10 cellular contexts compared by ENCODE assay signal in the genomic region with DNA sequence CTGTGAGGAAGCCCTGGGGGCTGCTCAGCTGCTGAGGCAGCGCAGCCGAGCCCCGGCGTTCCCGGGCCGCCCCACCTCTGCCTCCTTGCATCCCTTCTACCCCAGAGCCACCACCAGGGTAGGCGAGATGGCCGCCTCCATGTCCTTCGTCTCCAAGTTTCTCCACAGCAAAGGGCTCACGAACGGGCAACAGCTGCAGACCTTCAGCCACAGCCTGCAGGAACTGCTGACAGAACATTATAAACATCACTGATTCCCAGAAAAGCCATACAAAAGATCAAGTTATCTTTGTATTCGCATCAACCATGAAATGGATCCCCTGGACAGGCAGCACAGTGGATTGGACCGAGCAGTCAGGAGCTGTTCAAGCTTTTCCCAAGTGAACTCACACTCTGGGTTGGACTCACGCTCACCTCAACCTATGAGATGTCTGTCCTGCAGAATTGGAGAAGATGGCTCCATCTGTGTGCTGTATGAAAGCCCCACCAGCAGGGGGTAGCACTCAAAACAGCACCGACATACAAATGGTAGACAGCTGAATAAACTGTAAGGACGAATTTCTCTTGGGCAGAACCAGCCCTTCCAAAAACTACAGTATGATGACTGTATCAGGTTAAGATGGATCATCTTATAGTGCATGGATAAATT. TPM values are rescaled to one million over a fixed set of nuclear protein-coding genes. Genes with fewer than 3 reads are reported as not detected.
DNase-seq lines count a peak whose midpoint lies in the region; ATAC-seq and TF ChIP-seq lines count a peak whose summit lies in the region.
"Had no signal": no experiment of that assay in that cellular context is flagged by ENCODE, and none has a peak within 500 bp of the region (broad histone marks: within the 10 kb centered on the region; RNA-seq: fewer than 3 reads in every experiment).

No MANE protein-coding gene starts in this region.

- ATAC-seq in DND-41 (ENCODE audit: insufficient read depth, low read depth): no peak
- peak; percentile 46 for ATAC-seq in activated naive CD8-positive, alpha-beta T cell treated with anti-CD3 and anti-CD28 coated beads, Interleukin-2, amount 50 U/mL, for 24 hours
- ATAC-seq in GM18868 (IDR thresholded peaks at IDR 0.05; ENCODE audit: unreplicated experiment): no peak
- no peak for ATAC-seq in GM21619 (IDR thresholded peaks at IDR 0.05; ENCODE audit: unreplicated experiment)

- no peaks in the 10 kb centered on the region for H3K4me1 Mint-ChIP-seq in activated naive CD8-positive, alpha-beta T cell treated with anti-CD3 and anti-CD28 coated beads, Interleukin-2, amount 50 U/mL, for 24 hours

- H4K5ac ChIP-seq in mesendoderm (ENCODE audit: low read length): no peak overlapping the region

- no peak overlapping the region for H4K8ac ChIP-seq in mesendoderm (ENCODE audit: low read depth, low read length)

- H2AFZ ChIP-seq in DND-41 (ENCODE audit: low read depth, low read length): no peak overlapping the region

- no peak overlapping the region for H3K4me3 Mint-ChIP-seq in activated naive CD8-positive, alpha-beta T cell treated with anti-CD3 and anti-CD28 coated beads, Interleukin-2, amount 50 U/mL, for 24 hours

- H3K27ac Mint-ChIP-seq in activated naive CD8-positive, alpha-beta T cell treated with anti-CD3 and anti-CD28 coated beads, Interleukin-2, amount 50 U/mL, for 24 hours: no peak overlapping the region

- H3K4me1 ChIP-seq in DND-41 (ENCODE audit: insufficient read depth, low read length): no peaks in the 10 kb centered on the region
- H3K4me1 ChIP-seq in mesendoderm (ENCODE audit: control insufficient read depth, low read depth, low read length): no peaks in the 10 kb centered on the region

- no peak overlapping the region for H3K18ac ChIP-seq in mesendoderm (ENCODE audit: low read length)

- no CpG with 5 or more reads among the region's 16 CpGs for WGBS in mesendoderm (ENCODE audit: extremely low coverage, insufficient coverage, low lambda C conversion rate)

- DNase-seq in DND-41: no peak
- peak; percentile 32 for DNase-seq in H7
- DNase-seq in activated naive CD8-positive, alpha-beta T cell treated with anti-CD3 and anti-CD28 coated beads, Interleukin-2, amount 50 U/mL, for 24 hours: peak; percentile 5
- DNase-seq in mesendoderm: peak; percentile 27
- DNase-seq in dorsolateral prefrontal cortex: no peak
- no peak for DNase-seq in activated gamma-delta T cell treated with Interleukin-2 at 50 U/mL for 16 hours
- DNase-seq: NCI-H345; stimulated activated CD8-positive, alpha-beta memory T cell treated with anti-CD3 and anti-CD28 coated beads, Interleukin-4, amount 100 ng/mL, for 48 hours had no signal

- no peak overlapping the region for H2BK5ac ChIP-seq in mesendoderm (ENCODE audit: low read length)

- H3K9ac ChIP-seq in DND-41 (ENCODE audit: low read depth, low read length) (no peak overlapping the region), mesendoderm (ENCODE audit: low read length) (no peak overlapping the region)

- no peaks in the 10 kb centered on the region for H3K36me3 Mint-ChIP-seq in activated naive CD8-positive, alpha-beta T cell treated with anti-CD3 and anti-CD28 coated beads, Interleukin-2, amount 50 U/mL, for 24 hours (ENCODE audit: low read depth)

- H2BK15ac ChIP-seq in mesendoderm (replicated peaks; ENCODE audit: low read depth): no peak overlapping the region

- H3K36me3 ChIP-seq in DND-41 (ENCODE audit: insufficient read depth, low read length) (no peaks in the 10 kb centered on the region), H7 (replicated peaks; ENCODE audit: control insufficient read depth, insufficient read depth, low read length) (no peaks in the 10 kb centered on the region), mesendoderm (ENCODE audit: control insufficient read depth, insufficient read depth, low read length) (no peaks in the 10 kb centered on the region)

- H3K9me3 ChIP-seq in DND-41 (ENCODE audit: insufficient read depth, low read length, severe bottlenecking): no peaks in the 10 kb centered on the region

- H3K4ac ChIP-seq in mesendoderm (ENCODE audit: low read depth, low read length): no peak overlapping the region

- H3K4me2 ChIP-seq in DND-41 (ENCODE audit: insufficient read depth, low read length) (no peak overlapping the region), mesendoderm (ENCODE audit: low read length) (no peak overlapping the region)

- peaks cover 7% of the 10 kb centered on the region for H3K9me3 Mint-ChIP-seq in activated naive CD8-positive, alpha-beta T cell treated with anti-CD3 and anti-CD28 coated beads, Interleukin-2, amount 50 U/mL, for 24 hours

- H3K79me2 ChIP-seq in DND-41 (ENCODE audit: insufficient read depth, low read length) (no peaks in the 10 kb centered on the region), mesendoderm (ENCODE audit: control insufficient read depth, insufficient read depth, low read length) (no peaks in the 10 kb centered on the region)

- no peak overlapping the region for H3K27ac ChIP-seq in DND-41 (ENCODE audit: low read length)
- no peak overlapping the region for H3K27ac ChIP-seq in mesendoderm (ENCODE audit: low read depth, low read length)
- no peak overlapping the region for H3K27ac ChIP-seq in dorsolateral prefrontal cortex

- intact Hi-C loops in dorsolateral prefrontal cortex (cut with DNase I): no loop called here

- H2BK120ac ChIP-seq in mesendoderm (ENCODE audit: low read depth, low read length): no peak overlapping the region

- no peaks in the 10 kb centered on the region for H3K27me3 Mint-ChIP-seq in activated naive CD8-positive, alpha-beta T cell treated with anti-CD3 and anti-CD28 coated beads, Interleukin-2, amount 50 U/mL, for 24 hours

- peak; percentile 54 for TF ChIP-seq CTCF in DND-41 (IDR thresholded peaks at IDR 0.05; ENCODE audit: borderline replicate concordance, extremely low read depth, low read length, poor library complexity, severe bottlenecking)
- peak in 4 of 56 donors; percentile 8 to 17 (median 12) for TF ChIP-seq CTCF in dorsolateral prefrontal cortex (IDR thresholded peaks at IDR 0.05 in 54 of 56, conservative IDR thresholded peaks at IDR 0.05 in 2 of 56; ENCODE audit: low read depth in 1 of 56, partially characterized antibody in 56 of 56)

- no peak overlapping the region for H3K23ac ChIP-seq in mesendoderm (ENCODE audit: low read length)

- no peaks in the 10 kb centered on the region for H4K20me1 ChIP-seq in DND-41 (ENCODE audit: insufficient read depth, low read length)

- H3K79me1 ChIP-seq in mesendoderm (ENCODE audit: low read length): no peaks in the 10 kb centered on the region

- H3K4me3 ChIP-seq in DND-41 (ENCODE audit: low read depth in 1 of 2, low read length in 2 of 2) (no peak overlapping the region), H7 (ENCODE audit: insufficient read depth, low read depth, low read length) (no peak overlapping the region), mesendoderm (ENCODE audit: low read length) (no peak overlapping the region), dorsolateral prefrontal cortex (no peak overlapping the region)

- H3K27me3 ChIP-seq in DND-41 (ENCODE audit: insufficient read depth, low read length, poor library complexity) (no peaks in the 10 kb centered on the region), H7 (ENCODE audit: control insufficient read depth, insufficient read depth, low read length) (no peaks in the 10 kb centered on the region), mesendoderm (ENCODE audit: insufficient read depth, low read length, poor library complexity) (no peaks in the 10 kb centered on the region), dorsolateral prefrontal cortex (no peaks in the 10 kb centered on the region)

- no peak overlapping the region for H3K56ac ChIP-seq in mesendoderm (ENCODE audit: low read length)

- H2AK5ac ChIP-seq in mesendoderm (ENCODE audit: low read length): no peak overlapping the region

RNA-seq across cellular contexts. Expression of a gene that starts 19.4 kb away (rescaled TPM):
- 0.37 TPM in 1 of 2 replicates, not detected in the other for total RNA-seq in H7 (2014; rRNA removed; shearing (Covaris generic))
- not detected for polyA plus RNA-seq in mesendoderm (2013, experiment 1 of 2)
- polyA plus RNA-seq in mesendoderm (2013, experiment 2 of 2): not detected
- 100 to 1,000 TPM in 102 of 120 experiments, 10 to 100 TPM in 18; 37.9 to 329 (median 135) TPM for total RNA-seq in dorsolateral prefrontal cortex

Comparison
In these comparisons a context has a peak if more than half of its experiments do, and no peak if none do; other contexts are left out.
1. DNase-seq: peak in H7 (single experiment), activated naive CD8-positive, alpha-beta T cell treated with anti-CD3 and anti-CD28 coated beads, Interleukin-2, amount 50 U/mL, for 24 hours (single experiment) and mesendoderm (single experiment); none in DND-41 (single experiment), dorsolateral prefrontal cortex (0 of 10) and activated gamma-delta T cell treated with Interleukin-2 at 50 U/mL for 16 hours (single experiment).
2. RNA of a gene that starts 19.4 kb away (total RNA-seq): 37.9 to 329 TPM in dorsolateral prefrontal cortex; 0.37 TPM in H7; every median in the first group is over 10 times any median in the second.